8 cellular contexts compared by ENCODE assay signal in genomic region chr12:49098035-49098451, GRCh38. TPM values are rescaled to one million over a fixed set of nuclear protein-coding genes. Genes with fewer than 3 reads are reported as not detected.
A peak's percentile ranks its signal among the peaks of the same experiment; 100 is the strongest.
DNase-seq lines count a peak whose midpoint lies in the region; ATAC-seq and TF ChIP-seq lines count a peak whose summit lies in the region.

No MANE protein-coding gene starts in this region.

- no peak overlapping the region for H3K4me3 ChIP-seq in transverse colon

- H3K9me3 ChIP-seq in transverse colon, result no peaks in the 10 kb centered on the region

- DNase-seq in NCI-H2029 treated with DMSO at 0.1 percent for 48 hours (lab: John Stamatoyannopoulos, UW) (peak; percentile 6), NCI-H2029 (lab: John Stamatoyannopoulos, UW) (no peak), NCI-H1694 (lab: John Stamatoyannopoulos, UW) (peak; percentile 29), endothelial cell (ENCODE audit: low spot score) (peak; percentile 76), transverse colon (peak; percentile 54)
- peak; percentile 81 for DNase-seq in activated CD8-positive, alpha-beta T cell treated with anti-CD3 and anti-CD28 coated beads for 36 hours

- TF ChIP-seq CTCF in activated CD8-positive, alpha-beta T cell treated with anti-CD3 and anti-CD28 coated beads for 36 hours (IDR thresholded peaks at IDR 0.05), result peak; percentile 87
- peak; percentile 90 for TF ChIP-seq CTCF in endothelial cell (IDR thresholded peaks at IDR 0.05; ENCODE audit: unreplicated experiment)
- TF ChIP-seq CTCF in nephron (IDR thresholded peaks at IDR 0.05; ENCODE audit: unreplicated experiment in 3 of 3), result peak; percentile 55 to 72 (median 62)
- peak; percentile 65 to 84 (median 75) for TF ChIP-seq CTCF in transverse colon (IDR thresholded peaks at IDR 0.05)

- POLR2A ChIA-PET in activated CD8-positive, alpha-beta T cell treated with anti-CD3 and anti-CD28 coated beads for 36 hours (lab: Charles Lee), result interaction anchor here (0.7 to 5.1 kb wide), 4 partner anchors 10 to 52 kb away, joined by 3 to 25 read pairs (median 6); partner anchors contain the start of gene TUBA1B

- no peak overlapping the region for H3K4me3 Mint-ChIP-seq in activated CD8-positive, alpha-beta T cell treated with anti-CD3 and anti-CD28 coated beads for 36 hours
- H3K4me3 Mint-ChIP-seq in endothelial cell (ENCODE audit: unreplicated experiment) (peak overlapping the region; percentile 60), nephron (no peak overlapping the region)

- H3K4me1 ChIP-seq in transverse colon, result peaks cover 11 to 14% (median 13%) of the 10 kb centered on the region in 4 donors

- no peak overlapping the region for H3K27ac ChIP-seq in transverse colon

- intact Hi-C loops in activated CD8-positive, alpha-beta T cell treated with anti-CD3 and anti-CD28 coated beads for 36 hours (cut with micrococcal nuclease), result loop anchor here (10.0 kb wide), 1 partner anchor 137 kb away; no protein-coding TSS in a partner anchor
- intact Hi-C loops in transverse colon (cut with DNase I; ENCODE audit: low total_unique reads), result no loop called here

- H3K9me3 Mint-ChIP-seq in activated CD8-positive, alpha-beta T cell treated with anti-CD3 and anti-CD28 coated beads for 36 hours, result no peaks in the 10 kb centered on the region
- no peaks in the 10 kb centered on the region for H3K9me3 Mint-ChIP-seq in endothelial cell (ENCODE audit: unreplicated experiment)
- no peaks in the 10 kb centered on the region for H3K9me3 Mint-ChIP-seq in nephron

- no peak for TF ChIP-seq POLR2A in transverse colon (IDR thresholded peaks at IDR 0.05)

- CTCF ChIA-PET in activated CD8-positive, alpha-beta T cell treated with anti-CD3 and anti-CD28 coated beads for 36 hours (lab: Charles Lee), result interaction anchor here (0.7 to 10.5 kb wide), 26 partner anchors 11 to 383 kb away, joined by 3 to 220 read pairs (median 6); partner anchors contain the start of genes ARF3, LMBR1L, RHEBL1 and TUBA1B

- 56 to 100% methylated on average over 1 to 3 of the region's 4 CpGs for whole genome bisulfite sequencing in transverse colon (ENCODE audit: low coverage in 1 of 2), 2 donors

- H3K4me1 Mint-ChIP-seq in activated CD8-positive, alpha-beta T cell treated with anti-CD3 and anti-CD28 coated beads for 36 hours (ENCODE audit: low read depth), result peaks cover 7% of the 10 kb centered on the region
- peaks cover 20% of the 10 kb centered on the region for H3K4me1 Mint-ChIP-seq in endothelial cell (ENCODE audit: unreplicated experiment)
- H3K4me1 Mint-ChIP-seq in nephron, result peaks cover 17% of the 10 kb centered on the region

- peaks cover 20% of the 10 kb centered on the region for H3K27me3 ChIP-seq in transverse colon

- peak; percentile 87 for ATAC-seq in activated CD8-positive, alpha-beta T cell treated with anti-CD3 and anti-CD28 coated beads for 36 hours
- ATAC-seq in HG02970 (IDR thresholded peaks at IDR 0.05; ENCODE audit: low FRiP score, unreplicated experiment), result no peak

- H3K36me3 Mint-ChIP-seq in activated CD8-positive, alpha-beta T cell treated with anti-CD3 and anti-CD28 coated beads for 36 hours (ENCODE audit: low read depth), result peaks cover 8% of the 10 kb centered on the region
- peaks cover 52% of the 10 kb centered on the region for H3K36me3 Mint-ChIP-seq in endothelial cell (ENCODE audit: low read depth, unreplicated experiment)
- peaks cover 62% of the 10 kb centered on the region for H3K36me3 Mint-ChIP-seq in nephron (ENCODE audit: low read depth)

- in situ Hi-C loops in transverse colon (cut with MboI; ENCODE audit: low pct_ligation_motif_present in 1 of 4, low pct_unique_long_range_greater_than_20kb in 1 of 4, low sequenced_read_pairs in 3 of 4), result loop anchor here in 2 of 4 donors (25.0 kb wide), 1 partner anchor 139 kb away; no protein-coding TSS in a partner anchor

- TF ChIP-seq EP300 in transverse colon (IDR thresholded peaks at IDR 0.05; ENCODE audit: low read depth), result no peak

- no peak overlapping the region for H3K27ac Mint-ChIP-seq in activated CD8-positive, alpha-beta T cell treated with anti-CD3 and anti-CD28 coated beads for 36 hours
- H3K27ac Mint-ChIP-seq in endothelial cell (ENCODE audit: unreplicated experiment) (no peak overlapping the region), nephron (no peak overlapping the region)

- H3K36me3 ChIP-seq in transverse colon, result peaks cover 0 to 45% (median 20%) of the 10 kb centered on the region in 4 donors

- H3K27me3 Mint-ChIP-seq in activated CD8-positive, alpha-beta T cell treated with anti-CD3 and anti-CD28 coated beads for 36 hours, result peaks cover 21% of the 10 kb centered on the region
- H3K27me3 Mint-ChIP-seq in endothelial cell (ENCODE audit: unreplicated experiment), result peaks cover 22% of the 10 kb centered on the region
- peaks cover 44% of the 10 kb centered on the region for H3K27me3 Mint-ChIP-seq in nephron (ENCODE audit: low read depth)

RNA-seq across cellular contexts. Expression of gene DHH, which starts 3.4 kb away (rescaled TPM):
- under 1 TPM in 1 of 2 experiments, not detected in 1; 0.14 TPM for total RNA-seq in activated CD8-positive, alpha-beta T cell treated with anti-CD3 and anti-CD28 coated beads for 36 hours
- total RNA-seq in endothelial cell (ENCODE audit: unreplicated experiment) (0.46 TPM), transverse colon (under 1 TPM in 2 of 4 donors, not detected in 2; 0.27 to 0.32 TPM)

RNA-seq across cellular contexts. Expression of gene LMBR1L, which starts 12.6 kb away (rescaled TPM):
- total RNA-seq in activated CD8-positive, alpha-beta T cell treated with anti-CD3 and anti-CD28 coated beads for 36 hours, result 10 to 100 TPM; 43.5 to 50.9 TPM
- total RNA-seq in endothelial cell (ENCODE audit: unreplicated experiment), result 175 TPM
- total RNA-seq in transverse colon, result 100 to 1,000 TPM in 1 of 4 donors, 10 to 100 TPM in 3; 72.6 to 125 (median 82.1) TPM

RNA-seq across cellular contexts. Expression of gene RHEBL1, which starts 28.3 kb away (rescaled TPM):
- total RNA-seq in activated CD8-positive, alpha-beta T cell treated with anti-CD3 and anti-CD28 coated beads for 36 hours, result 10 to 100 TPM; 18.5 to 19.8 TPM
- 3.2 TPM for total RNA-seq in endothelial cell (ENCODE audit: unreplicated experiment)
- not detected for total RNA-seq in transverse colon

RNA-seq across cellular contexts. Expression of gene TUBA1B, which starts 33.2 kb away (rescaled TPM):
- 1,000 to 10,000 TPM; 2,169 to 2,181 TPM for total RNA-seq in activated CD8-positive, alpha-beta T cell treated with anti-CD3 and anti-CD28 coated beads for 36 hours
- total RNA-seq in endothelial cell (ENCODE audit: unreplicated experiment), result 915 TPM
- 100 to 1,000 TPM; 219 to 390 (median 319) TPM for total RNA-seq in transverse colon

RNA-seq across cellular contexts. Expression of gene KMT2D, which starts 37.4 kb away (rescaled TPM):
- total RNA-seq in activated CD8-positive, alpha-beta T cell treated with anti-CD3 and anti-CD28 coated beads for 36 hours, result 10 to 100 TPM; 57.5 to 62.3 TPM
- total RNA-seq in endothelial cell (ENCODE audit: unreplicated experiment) (135 TPM), transverse colon (100 to 1,000 TPM in 1 of 4 donors, 10 to 100 TPM in 3; 50.0 to 351 (median 78.0) TPM)
